Comparison of ENCODE assay signal across 1 cellular context in genomic region chr2:200850512-200851256, GRCh38.
TF ChIP-seq lines count a peak whose summit lies in the region.

No MANE protein-coding gene starts in this region.

TF ChIP-seq in K562, 482 proteins besides CTCF, POLR2A, EP300 and RAD21 (continued from another document):
- TF ChIP-seq, protein P1, sequence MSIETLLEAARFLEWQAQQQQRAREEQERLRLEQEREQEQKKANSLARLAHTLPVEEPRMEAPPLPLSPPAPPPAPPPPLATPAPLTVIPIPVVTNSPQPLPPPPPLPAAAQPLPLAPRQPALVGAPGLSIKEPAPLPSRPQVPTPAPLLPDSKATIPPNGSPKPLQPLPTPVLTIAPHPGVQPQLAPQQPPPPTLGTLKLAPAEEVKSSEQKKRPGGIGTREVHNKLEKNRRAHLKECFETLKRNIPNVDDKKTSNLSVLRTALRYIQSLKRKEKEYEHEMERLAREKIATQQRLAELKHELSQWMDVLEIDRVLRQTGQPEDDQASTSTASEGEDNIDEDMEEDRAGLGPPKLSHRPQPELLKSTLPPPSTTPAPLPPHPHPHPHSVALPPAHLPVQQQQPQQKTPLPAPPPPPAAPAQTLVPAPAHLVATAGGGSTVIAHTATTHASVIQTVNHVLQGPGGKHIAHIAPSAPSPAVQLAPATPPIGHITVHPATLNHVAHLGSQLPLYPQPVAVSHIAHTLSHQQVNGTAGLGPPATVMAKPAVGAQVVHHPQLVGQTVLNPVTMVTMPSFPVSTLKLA (conservative IDR thresholded peaks at IDR 0.05): peak; percentile 64 to 77; a peak in 3 of 4 replicates
- no peak for TF ChIP-seq RCOR1 (IDR thresholded peaks at IDR 0.05; ENCODE audit: borderline replicate concordance in 1 of 2, low read depth in 2 of 2, low read length in 2 of 2)
- TF ChIP-seq USF1 (CRISPR knock-in tag; IDR thresholded peaks at IDR 0.05): peak; percentile 73
- TF ChIP-seq ZBED1 (IDR thresholded peaks at IDR 0.05): 0 out of 2 replicates have a peak, but pooled peaks have one; percentile 9
- TF ChIP-seq FOXP4 (CRISPR knock-in tag; IDR thresholded peaks at IDR 0.05; ENCODE audit: borderline replicate concordance): no peak
- TF ChIP-seq, protein P2, sequence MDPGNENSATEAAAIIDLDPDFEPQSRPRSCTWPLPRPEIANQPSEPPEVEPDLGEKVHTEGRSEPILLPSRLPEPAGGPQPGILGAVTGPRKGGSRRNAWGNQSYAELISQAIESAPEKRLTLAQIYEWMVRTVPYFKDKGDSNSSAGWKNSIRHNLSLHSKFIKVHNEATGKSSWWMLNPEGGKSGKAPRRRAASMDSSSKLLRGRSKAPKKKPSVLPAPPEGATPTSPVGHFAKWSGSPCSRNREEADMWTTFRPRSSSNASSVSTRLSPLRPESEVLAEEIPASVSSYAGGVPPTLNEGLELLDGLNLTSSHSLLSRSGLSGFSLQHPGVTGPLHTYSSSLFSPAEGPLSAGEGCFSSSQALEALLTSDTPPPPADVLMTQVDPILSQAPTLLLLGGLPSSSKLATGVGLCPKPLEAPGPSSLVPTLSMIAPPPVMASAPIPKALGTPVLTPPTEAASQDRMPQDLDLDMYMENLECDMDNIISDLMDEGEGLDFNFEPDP (CRISPR knock-in tag; IDR thresholded peaks at IDR 0.05): no peak
- TF ChIP-seq POLR2AphosphoS2 (IDR thresholded peaks at IDR 0.05; ENCODE audit: low read length): peak; percentile 72; the same call in 1 of the 2 replicates
- TF ChIP-seq EGR1 (conservative IDR thresholded peaks at IDR 0.05): no peak
- TF ChIP-seq POLR2AphosphoS5 (IDR thresholded peaks at IDR 0.05; ENCODE audit: control insufficient read depth, insufficient read depth, low read depth, low read length): peak; percentile 24; the same call in 1 of the 2 replicates
- peak; percentile 56 for TF ChIP-seq USF2 (CRISPR knock-in tag; IDR thresholded peaks at IDR 0.05)
- TF ChIP-seq RAD51 (IDR thresholded peaks at IDR 0.05; ENCODE audit: borderline replicate concordance, low read depth): peak; percentile 60
- TF ChIP-seq HSF4 (CRISPR knock-in tag; IDR thresholded peaks at IDR 0.05; ENCODE audit: borderline replicate concordance): no peak
- no peak for TF ChIP-seq TBP (optimal IDR thresholded peaks at IDR 0.05; ENCODE audit: low read depth, low read length)
- TF ChIP-seq ZNF133 (CRISPR knock-in tag; IDR thresholded peaks at IDR 0.05): no peak
- no peak for TF ChIP-seq THRA (IDR thresholded peaks at IDR 0.05)
- TF ChIP-seq, protein P3, sequence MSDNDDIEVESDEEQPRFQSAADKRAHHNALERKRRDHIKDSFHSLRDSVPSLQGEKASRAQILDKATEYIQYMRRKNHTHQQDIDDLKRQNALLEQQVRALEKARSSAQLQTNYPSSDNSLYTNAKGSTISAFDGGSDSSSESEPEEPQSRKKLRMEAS (CRISPR knock-in tag; IDR thresholded peaks at IDR 0.05): peak; percentile 61
